ENCODE assay signal across 9 cellular contexts in the genomic region with DNA sequence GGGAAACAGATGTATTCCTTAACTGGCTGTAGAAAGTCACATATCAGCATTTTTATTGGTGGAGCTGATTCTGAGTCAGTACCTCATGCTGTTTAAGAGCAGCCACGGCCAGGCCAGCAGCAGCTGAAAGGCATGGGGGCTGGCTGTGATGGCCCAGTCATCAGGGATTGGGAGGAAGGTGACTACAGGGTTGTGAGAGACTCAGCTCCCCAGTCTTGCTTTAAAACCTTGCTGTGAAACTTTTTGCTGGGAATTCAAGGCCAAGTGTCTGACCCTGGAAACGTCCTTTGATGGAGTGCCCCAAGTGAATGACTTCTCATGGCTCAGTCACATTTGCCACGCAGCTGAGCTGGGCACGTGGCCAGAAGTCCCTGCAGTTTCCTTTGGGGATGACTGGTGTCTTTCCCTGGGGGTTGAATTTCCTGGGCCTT. TPM values are rescaled to one million over a fixed set of nuclear protein-coding genes. Genes with fewer than 3 reads are reported as not detected.
DNase-seq lines count a peak whose midpoint lies in the region; ATAC-seq and TF ChIP-seq lines count a peak whose summit lies in the region.
"Had no signal": no experiment of that assay in that cellular context is flagged by ENCODE, and none has a peak within 500 bp of the region (broad histone marks: within the 10 kb centered on the region; RNA-seq: fewer than 3 reads in every experiment).

No MANE protein-coding gene starts in this region.

- CTCF ChIA-PET in PC-9 (lab: Charles Lee): no interaction called here

- POLR2A ChIA-PET in PC-9 (lab: Charles Lee; ENCODE audit: unreplicated experiment): no interaction called here

- H3K9me2 ChIP-seq in PC-9 (ENCODE audit: insufficient read depth): no peaks in the 10 kb centered on the region

- no peaks in the 10 kb centered on the region for H3K27me3 ChIP-seq in PC-9 (ENCODE audit: insufficient read depth, low read depth)

- H3K9me3 ChIP-seq in PC-9 (ENCODE audit: insufficient read depth, low read depth): no peaks in the 10 kb centered on the region

- intact Hi-C loops in PC-9 (cut with micrococcal nuclease; ENCODE audit: unreplicated experiment): no loop called here

- TF ChIP-seq CTCF in PC-9 (conservative IDR thresholded peaks at IDR 0.05): no peak
- TF ChIP-seq CTCF in fibroblast of mammary gland (conservative IDR thresholded peaks at IDR 0.05; ENCODE audit: control insufficient read depth, insufficient read depth, low read depth, low read length): no peak

- peaks cover 35% of the 10 kb centered on the region for H3F3A ChIP-seq in PC-9 (ENCODE audit: insufficient read depth, low read depth)

- peak overlapping the region; percentile 92 for H3K27ac ChIP-seq in PC-9

- H3K4me3 ChIP-seq in PC-9: no peak overlapping the region
- H3K4me3 ChIP-seq in fibroblast of mammary gland (ENCODE audit: control insufficient read depth, low read depth, low read length): no peak overlapping the region
- no peak overlapping the region for H3K4me3 ChIP-seq in skeletal muscle cell (ENCODE audit: low read depth, low read length)

- H3K79me2 ChIP-seq in PC-9 (ENCODE audit: low read depth): peaks cover 15% of the 10 kb centered on the region; the same call in 1 of the 2 replicates

- no TSS peak for BruUV-seq in PC-9 (replicated peaks; lab: Mats Ljungman, UMichigan)

- H3K4me2 ChIP-seq in PC-9: peak overlapping the region; percentile 80

- peak overlapping the region; percentile 56; the same call in 1 of the 2 replicates for H2AFZ ChIP-seq in PC-9

- DNase-seq in GM04504 (ENCODE audit: low read depth) (peak; percentile 88), PC-9 (peak; percentile 33 to 63), fibroblast of mammary gland (ENCODE audit: low read depth) (peak; percentile 86), skeletal muscle cell (ENCODE audit: low read depth) (peak; percentile 38), SW480 (ENCODE audit: low spot score) (no peak)
- DNase-seq: NK-92 treated with Interleukin-12 subunit alpha and Interleukin-12 subunit beta, amount 100 ng/mL, for 24 hours had no signal

- no peaks in the 10 kb centered on the region for H4K20me1 ChIP-seq in PC-9 (ENCODE audit: insufficient read depth)

- no peak for ATAC-seq in GM18873 (IDR thresholded peaks at IDR 0.05; ENCODE audit: low FRiP score, unreplicated experiment)
- ATAC-seq in HG03457 (IDR thresholded peaks at IDR 0.05; ENCODE audit: unreplicated experiment): no peak
- no peak for ATAC-seq in HG02981 (IDR thresholded peaks at IDR 0.05; ENCODE audit: unreplicated experiment)

- peaks cover 50% of the 10 kb centered on the region for H3K4me1 ChIP-seq in PC-9 (replicated peaks; ENCODE audit: insufficient read depth)

- H3K36me3 ChIP-seq in PC-9 (ENCODE audit: low read depth): no peaks in the 10 kb centered on the region

RNA-seq across cellular contexts. Expression of a gene that starts 39.1 kb away (rescaled TPM):
- not detected in 2 replicates for total RNA-seq in PC-9 (2021)
